In the genomic region with DNA sequence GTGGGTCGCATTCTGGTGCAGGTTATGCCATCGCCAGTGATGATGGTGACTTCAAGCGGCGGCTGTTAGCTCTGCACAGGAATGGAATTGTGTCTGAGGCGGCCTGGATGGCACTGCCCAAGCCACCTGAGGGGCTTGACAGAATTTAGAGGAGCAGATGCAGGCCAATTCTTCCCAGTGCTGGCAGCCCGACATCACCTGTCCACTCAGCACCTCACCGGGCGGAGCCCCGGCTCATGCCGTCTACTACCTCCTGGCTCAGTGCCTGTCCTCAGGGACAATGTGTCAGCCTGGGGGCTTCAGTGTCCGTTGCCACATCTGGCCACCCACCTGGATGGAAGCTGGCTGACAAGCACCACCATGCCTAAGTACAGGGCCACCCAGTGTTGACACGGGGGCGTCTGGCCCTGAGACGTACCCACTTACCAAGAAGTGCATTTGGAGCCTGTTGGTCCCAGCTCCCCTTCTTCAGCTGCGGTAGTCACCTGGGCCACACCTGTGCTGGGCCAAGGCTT, we compare ENCODE assay signal across 20 cellular contexts.
"Had no signal": no experiment of that assay in that cellular context is flagged by ENCODE, and none has a peak within 500 bp of the region (broad histone marks: within the 10 kb centered on the region; RNA-seq: fewer than 3 reads in every experiment).

No MANE protein-coding gene starts in this region.

- H3K9me3 Mint-ChIP-seq: dendritic cell treated with granulocyte-macrophage colony-stimulating factor and Interleukin-4, amounts not matched to agents 40 ng/mL and 50 ng/mL, for 4 days; effector memory CD8-positive, alpha-beta T cell had no signal

- DNase-seq: colonic mucosa; cortex of kidney; effector CD8-positive, alpha-beta T cell; effector memory CD8-positive, alpha-beta T cell; foreskin keratinocyte; glutamatergic neuron; head of caudate nucleus; heart right ventricle; hippocampal formation; left cardiac atrium; left lung; left ventricle myocardium superior; lower lobe of right lung; mesenchymal stem cell; mucosa of descending colon; naive B cell had no signal

- H3K27me3 ChIP-seq: colonic mucosa had no signal

- H3K4me1 Mint-ChIP-seq: naive B cell had no signal

- ATAC-seq: effector memory CD8-positive, alpha-beta T cell; foreskin keratinocyte; gastroesophageal sphincter; left cardiac atrium; left lung; left ventricle myocardium superior; mucosa of descending colon had no signal

- H3K27ac Mint-ChIP-seq: dendritic cell treated with granulocyte-macrophage colony-stimulating factor and Interleukin-4, amounts not matched to agents 40 ng/mL and 50 ng/mL, for 4 days; effector memory CD8-positive, alpha-beta T cell; mesothelial cell of epicardium; naive B cell had no signal

- H3K9me3 ChIP-seq: colonic mucosa, esophagus muscularis mucosa, gastroesophageal sphincter, heart right ventricle, left lung, lower lobe of right lung, mucosa of descending colon had no signal

- H3K27ac ChIP-seq: colonic mucosa, esophagus muscularis mucosa, foreskin keratinocyte, gastroesophageal sphincter, heart right ventricle, left lung, lower lobe of right lung had no signal

- H3K4me3 Mint-ChIP-seq: dendritic cell treated with granulocyte-macrophage colony-stimulating factor and Interleukin-4, amounts not matched to agents 40 ng/mL and 50 ng/mL, for 4 days; effector memory CD8-positive, alpha-beta T cell; mesothelial cell of epicardium; naive B cell had no signal

- H3K4me3 ChIP-seq: colonic mucosa, esophagus muscularis mucosa, gastroesophageal sphincter, heart right ventricle, left lung, lower lobe of right lung, mucosa of descending colon had no signal

- H3K4me1 ChIP-seq: colonic mucosa, foreskin keratinocyte, gastroesophageal sphincter, heart right ventricle, left lung, lower lobe of right lung had no signal

- H3K36me3 ChIP-seq: colonic mucosa, esophagus muscularis mucosa, gastroesophageal sphincter, heart right ventricle, left lung, lower lobe of right lung had no signal

- H3K36me3 Mint-ChIP-seq: mesothelial cell of epicardium, naive B cell had no signal
